1 cellular context compared by ENCODE assay signal in the genomic region with DNA sequence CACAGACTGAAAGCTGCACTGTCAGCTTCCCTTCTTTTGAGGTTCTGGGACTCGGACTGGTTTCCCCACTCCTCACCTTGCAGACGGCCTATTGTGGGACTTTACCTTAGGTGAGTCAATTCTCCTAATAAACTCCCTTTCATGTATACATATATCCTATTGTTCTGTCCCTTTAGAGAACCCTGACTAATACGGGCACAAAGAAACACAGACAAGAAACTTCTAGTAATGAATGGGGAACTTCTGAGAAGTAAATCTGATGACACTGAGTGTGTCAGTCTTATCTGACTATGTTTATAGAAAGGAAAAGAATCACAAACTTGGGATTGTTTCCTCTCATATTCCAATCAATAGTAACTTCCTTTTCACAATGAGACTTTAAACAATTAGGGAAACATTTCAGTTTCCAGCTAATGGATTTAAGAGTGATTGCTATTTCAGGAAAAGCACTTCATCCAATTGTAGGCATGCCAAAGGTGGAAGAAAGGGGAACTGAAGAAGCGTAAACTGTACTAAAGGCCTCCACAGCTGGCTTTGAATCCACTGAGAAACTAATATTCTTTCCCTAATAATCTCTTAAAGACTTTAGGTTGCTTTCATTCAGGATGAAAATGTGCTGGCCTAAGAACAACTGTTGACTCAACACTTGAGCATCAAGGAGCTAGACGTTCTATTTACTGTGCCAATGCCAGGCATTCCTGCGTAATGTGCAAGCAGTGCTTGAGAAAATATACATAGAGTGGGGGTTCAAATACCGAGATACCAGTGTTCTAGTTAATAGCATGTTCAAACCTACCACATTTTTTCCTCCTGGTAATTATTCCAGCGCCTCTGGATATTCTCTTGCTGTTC.
A peak's percentile ranks its signal among the peaks of the same experiment; 100 is the strongest.
TF ChIP-seq lines count a peak whose summit lies in the region.

No MANE protein-coding gene starts in this region.

TF ChIP-seq in IMR-90, 13 proteins besides CTCF, POLR2A, EP300 and RAD21 (continued from another document):
- TF ChIP-seq, protein P1, sequence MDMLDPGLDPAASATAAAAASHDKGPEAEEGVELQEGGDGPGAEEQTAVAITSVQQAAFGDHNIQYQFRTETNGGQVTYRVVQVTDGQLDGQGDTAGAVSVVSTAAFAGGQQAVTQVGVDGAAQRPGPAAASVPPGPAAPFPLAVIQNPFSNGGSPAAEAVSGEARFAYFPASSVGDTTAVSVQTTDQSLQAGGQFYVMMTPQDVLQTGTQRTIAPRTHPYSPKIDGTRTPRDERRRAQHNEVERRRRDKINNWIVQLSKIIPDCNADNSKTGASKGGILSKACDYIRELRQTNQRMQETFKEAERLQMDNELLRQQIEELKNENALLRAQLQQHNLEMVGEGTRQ (IDR thresholded peaks at IDR 0.05; ENCODE audit: low read depth, low read length), result no peak
- TF ChIP-seq CEBPB (IDR thresholded peaks at IDR 0.05; ENCODE audit: low read depth, low read length), result peak; percentile 68
- peak; percentile 89; the same call in 1 of the 2 replicates for TF ChIP-seq FOS (IDR thresholded peaks at IDR 0.05; ENCODE audit: low read depth, low read length)
- peak; percentile 64; the same call in 1 of the 2 replicates for TF ChIP-seq MAZ (IDR thresholded peaks at IDR 0.05; ENCODE audit: borderline replicate concordance, low read depth, low read length)
